13 cellular contexts compared by ENCODE assay signal in genomic region chr3:4935347-4935746, GRCh38. TPM values are rescaled to one million over a fixed set of nuclear protein-coding genes. Genes with fewer than 3 reads are reported as not detected.
DNase-seq lines count a peak whose midpoint lies in the region; ATAC-seq lines count a peak whose summit lies in the region.
"Had no signal": no experiment of that assay in that cellular context is flagged by ENCODE, and none has a peak within 500 bp of the region (broad histone marks: within the 10 kb centered on the region; RNA-seq: fewer than 3 reads in every experiment).

No MANE protein-coding gene starts in this region.

- POLR2A ChIA-PET in activated CD4-positive, alpha-beta memory T cell treated with anti-CD3 and anti-CD28 coated beads for 36 hours (lab: Charles Lee): no interaction called here

- no peaks in the 10 kb centered on the region for H3K36me3 Mint-ChIP-seq in activated naive CD4-positive, alpha-beta T cell treated with anti-CD3 and anti-CD28 coated beads, Interleukin-2, amount 50 U/mL, for 24 hours
- no peaks in the 10 kb centered on the region for H3K36me3 Mint-ChIP-seq in activated CD4-positive, alpha-beta memory T cell treated with anti-CD3 and anti-CD28 coated beads for 36 hours
- no peaks in the 10 kb centered on the region for H3K36me3 Mint-ChIP-seq in stimulated activated naive CD8-positive, alpha-beta T cell treated with anti-CD3 and anti-CD28 coated beads, Interleukin-15, Interleukin-2, amounts not matched to agents 100 ng/mL and 50 ng/mL, for 24 hours (ENCODE audit: low read depth)

- H3K4me1 Mint-ChIP-seq in activated naive CD4-positive, alpha-beta T cell treated with anti-CD3 and anti-CD28 coated beads, Interleukin-2, amount 50 U/mL, for 24 hours: peaks cover 12% of the 10 kb centered on the region
- H3K4me1 Mint-ChIP-seq in activated CD4-positive, alpha-beta memory T cell treated with anti-CD3 and anti-CD28 coated beads for 36 hours (ENCODE audit: low read depth): peaks cover 17% of the 10 kb centered on the region
- H3K4me1 Mint-ChIP-seq in stimulated activated naive CD8-positive, alpha-beta T cell treated with anti-CD3 and anti-CD28 coated beads, Interleukin-15, Interleukin-2, amounts not matched to agents 100 ng/mL and 50 ng/mL, for 24 hours (ENCODE audit: low read depth): peaks cover 24% of the 10 kb centered on the region

- no peaks in the 10 kb centered on the region for H3K27me3 Mint-ChIP-seq in activated naive CD4-positive, alpha-beta T cell treated with anti-CD3 and anti-CD28 coated beads, Interleukin-2, amount 50 U/mL, for 24 hours
- H3K27me3 Mint-ChIP-seq in activated CD4-positive, alpha-beta memory T cell treated with anti-CD3 and anti-CD28 coated beads for 36 hours: no peaks in the 10 kb centered on the region
- no peaks in the 10 kb centered on the region for H3K27me3 Mint-ChIP-seq in stimulated activated naive CD8-positive, alpha-beta T cell treated with anti-CD3 and anti-CD28 coated beads, Interleukin-15, Interleukin-2, amounts not matched to agents 100 ng/mL and 50 ng/mL, for 24 hours

- no peaks in the 10 kb centered on the region for H3K9me3 Mint-ChIP-seq in activated naive CD4-positive, alpha-beta T cell treated with anti-CD3 and anti-CD28 coated beads, Interleukin-2, amount 50 U/mL, for 24 hours
- H3K9me3 Mint-ChIP-seq in activated CD4-positive, alpha-beta memory T cell treated with anti-CD3 and anti-CD28 coated beads for 36 hours: no peaks in the 10 kb centered on the region
- no peaks in the 10 kb centered on the region for H3K9me3 Mint-ChIP-seq in stimulated activated naive CD8-positive, alpha-beta T cell treated with anti-CD3 and anti-CD28 coated beads, Interleukin-15, Interleukin-2, amounts not matched to agents 100 ng/mL and 50 ng/mL, for 24 hours

- intact Hi-C loops in activated CD4-positive, alpha-beta memory T cell treated with anti-CD3 and anti-CD28 coated beads for 36 hours (cut with micrococcal nuclease): no loop called here

- no peak for DNase-seq in activated naive CD4-positive, alpha-beta T cell (lab: John Stamatoyannopoulos, UW)
- DNase-seq in activated CD4-positive, alpha-beta memory T cell treated with anti-CD3 and anti-CD28 coated beads for 36 hours: peak; percentile 47
- DNase-seq in GM19240 (ENCODE audit: insufficient read length, low spot score) (no peak), NCI-H187 (lab: John Stamatoyannopoulos, UW) (no peak)
- DNase-seq: activated effector memory CD4-positive, alpha-beta T cell treated with Interleukin-2 at 50 U/mL for 16 hours; dorsolateral prefrontal cortex; NCI-H1092; transverse colon had no signal

- CTCF ChIA-PET in activated CD4-positive, alpha-beta memory T cell treated with anti-CD3 and anti-CD28 coated beads for 36 hours (lab: Charles Lee): interaction anchor here (0.8 to 1.0 kb wide), 2 partner anchors 41 to 165 kb away, joined by 3 to 6 read pairs; no protein-coding TSS in a partner anchor

- H3K4me3 Mint-ChIP-seq in activated naive CD4-positive, alpha-beta T cell treated with anti-CD3 and anti-CD28 coated beads, Interleukin-2, amount 50 U/mL, for 24 hours: no peak overlapping the region
- H3K4me3 Mint-ChIP-seq in activated CD4-positive, alpha-beta memory T cell treated with anti-CD3 and anti-CD28 coated beads for 36 hours: no peak overlapping the region
- no peak overlapping the region for H3K4me3 Mint-ChIP-seq in stimulated activated naive CD8-positive, alpha-beta T cell treated with anti-CD3 and anti-CD28 coated beads, Interleukin-15, Interleukin-2, amounts not matched to agents 100 ng/mL and 50 ng/mL, for 24 hours

- ATAC-seq in HG02798 (IDR thresholded peaks at IDR 0.05; ENCODE audit: poor library complexity, unreplicated experiment) (peak; percentile 60), HG02571 (IDR thresholded peaks at IDR 0.05; ENCODE audit: unreplicated experiment) (no peak)
- ATAC-seq: gastroesophageal sphincter had no signal

- peak overlapping the region; percentile 2 for H3K27ac Mint-ChIP-seq in activated naive CD4-positive, alpha-beta T cell treated with anti-CD3 and anti-CD28 coated beads, Interleukin-2, amount 50 U/mL, for 24 hours
- H3K27ac Mint-ChIP-seq in activated CD4-positive, alpha-beta memory T cell treated with anti-CD3 and anti-CD28 coated beads for 36 hours: no peak overlapping the region
- peak overlapping the region; percentile 73 for H3K27ac Mint-ChIP-seq in stimulated activated naive CD8-positive, alpha-beta T cell treated with anti-CD3 and anti-CD28 coated beads, Interleukin-15, Interleukin-2, amounts not matched to agents 100 ng/mL and 50 ng/mL, for 24 hours

RNA-seq across cellular contexts. Expression of gene BHLHE40, which starts 43.9 kb away (rescaled TPM):
- total RNA-seq in activated CD4-positive, alpha-beta memory T cell treated with anti-CD3 and anti-CD28 coated beads for 36 hours: 100 to 1,000 TPM; 188 to 195 TPM
